Comparison of ENCODE assay signal across 24 cellular contexts in the genomic region with DNA sequence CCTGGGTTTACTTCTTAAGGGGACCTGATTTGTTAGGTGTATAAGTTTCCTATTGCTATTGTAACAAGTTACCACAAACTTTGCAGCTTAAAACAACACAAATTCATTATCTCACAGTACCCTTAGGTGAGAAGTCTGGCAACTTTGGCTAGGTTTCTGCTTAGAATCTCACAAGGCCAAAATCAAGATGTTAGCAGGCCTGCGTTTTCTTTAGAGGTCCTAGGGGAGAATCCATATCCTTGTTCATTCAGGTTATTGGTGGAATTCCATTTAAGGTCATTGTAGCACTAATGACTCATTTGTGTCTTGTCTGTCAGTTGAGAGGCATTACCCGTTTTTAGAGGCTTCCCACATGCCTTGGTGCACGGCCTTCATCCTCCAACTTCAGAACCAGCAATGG. TPM values are rescaled to one million over a fixed set of nuclear protein-coding genes. Genes with fewer than 3 reads are reported as not detected.
"Had no signal": no experiment of that assay in that cellular context is flagged by ENCODE, and none has a peak within 500 bp of the region (broad histone marks: within the 10 kb centered on the region; RNA-seq: fewer than 3 reads in every experiment).

No MANE protein-coding gene starts in this region.

- H3K27ac ChIP-seq: brain microvascular endothelial cell, coronary artery, esophagus muscularis mucosa, right atrium auricular region, suprapubic skin, WERI-Rb-1 had no signal

- H3K4me3 ChIP-seq: coronary artery, esophagus muscularis mucosa, lung, right atrium auricular region, suprapubic skin had no signal

- H3K4me1 ChIP-seq: esophagus muscularis mucosa, right atrium auricular region, suprapubic skin had no signal

- H3K36me3 ChIP-seq: brain microvascular endothelial cell, esophagus muscularis mucosa, right atrium auricular region, suprapubic skin, WERI-Rb-1 had no signal

- DNase-seq: activated CD4-positive, alpha-beta T cell treated with anti-CD3 and anti-CD28 coated beads for 1 hour; activated CD8-positive, alpha-beta memory T cell treated with anti-CD3 and anti-CD28 coated beads for 24 hours; activated CD8-positive, alpha-beta memory T cell treated with anti-CD3 and anti-CD28 coated beads, Interleukin-2, amount 50 U/mL, for 48 hours; activated effector memory CD4-positive, alpha-beta T cell treated with Interleukin-2 at 50 U/mL for 16 hours; activated naive CD4-positive, alpha-beta T cell treated with anti-CD3 and anti-CD28 coated beads, Interleukin-2, amount 10 ng/mL, durations not matched to agents 7 days and 5 days; activated T-cell treated with anti-CD3 and anti-CD28 coated beads, Interleukin-2, amount 50 U/mL, for 48 hours; aorta; brain microvascular endothelial cell; central memory CD4-positive, alpha-beta T cell; occipital lobe; stimulated activated CD4-positive, alpha-beta T cell treated with anti-CD3 and anti-CD28 coated beads, Interleukin-4, amount 100 ng/mL, for 1 hour; stimulated activated naive CD8-positive, alpha-beta T cell treated with anti-CD3 and anti-CD28 coated beads, Interleukin-15, amount 100 ng/mL, for 72 hours; trophoblast cell had no signal

- H3K9me3 ChIP-seq: esophagus muscularis mucosa, suprapubic skin had no signal

- H3K27me3 ChIP-seq: brain microvascular endothelial cell, esophagus muscularis mucosa, right atrium auricular region, suprapubic skin had no signal

- ATAC-seq: left lobe of liver; stimulated activated naive CD8-positive, alpha-beta T cell treated with anti-CD3 and anti-CD28 coated beads, Interleukin-15, amount 100 ng/mL, for 72 hours had no signal

RNA-seq across cellular contexts. Expression of gene SH2D1B, which starts 8.2 kb away (rescaled TPM):
- total RNA-seq: mesothelial cell of epicardium, occipital lobe, progenitor cell of endocrine pancreas, suprapubic skin had no signal
- polyA plus RNA-seq: keratinocyte, neural cell had no signal

RNA-seq across cellular contexts. Expression of gene SPATA46, which starts 43.5 kb away (rescaled TPM):
- total RNA-seq: aorta, esophagus muscularis mucosa, left lobe of liver, lung, mesothelial cell of epicardium, occipital lobe, progenitor cell of endocrine pancreas, right atrium auricular region, suprapubic skin had no signal
- polyA plus RNA-seq: aorta, keratinocyte, lung, neural cell had no signal
